In genomic region chr15:101723161-101723873, GRCh38 we compare ENCODE assay signal across 7 cellular contexts. TPM values are rescaled to one million over a fixed set of nuclear protein-coding genes. Genes with fewer than 3 reads are reported as not detected.
DNase-seq lines count a peak whose midpoint lies in the region; ATAC-seq and TF ChIP-seq lines count a peak whose summit lies in the region.

No MANE protein-coding gene starts in this region.

- no peaks in the 10 kb centered on the region for H3K9me3 ChIP-seq in neutrophil

- H3K36me3 ChIP-seq in neutrophil = no peaks in the 10 kb centered on the region

- peak overlapping the region; percentile 85 for H3K4me3 Mint-ChIP-seq in activated CD4-positive, alpha-beta T cell treated with anti-CD3 and anti-CD28 coated beads, Interleukin-2, amount 10 ng/mL, durations not matched to agents 7 days and 5 days

- TF ChIP-seq CTCF in GM12865 (IDR thresholded peaks at IDR 0.05; ENCODE audit: insufficient read depth, low read depth, low read length, missing control alignments) (no peak), epithelial cell of proximal tubule (conservative IDR thresholded peaks at IDR 0.05; ENCODE audit: low read depth, low read length) (no peak), neutrophil (IDR thresholded peaks at IDR 0.05) (no peak)

- peaks cover 19% of the 10 kb centered on the region for H3K4me1 Mint-ChIP-seq in activated CD4-positive, alpha-beta T cell treated with anti-CD3 and anti-CD28 coated beads, Interleukin-2, amount 10 ng/mL, durations not matched to agents 7 days and 5 days

- peaks cover 7% of the 10 kb centered on the region for H3K9me3 Mint-ChIP-seq in activated CD4-positive, alpha-beta T cell treated with anti-CD3 and anti-CD28 coated beads, Interleukin-2, amount 10 ng/mL, durations not matched to agents 7 days and 5 days

- H3K27me3 ChIP-seq in neutrophil = peaks cover 14% of the 10 kb centered on the region

- H3K27ac ChIP-seq in neutrophil = peak overlapping the region; percentile 83

- peaks cover 13 to 16% of the 10 kb centered on the region in 2 experiments for H3K4me1 ChIP-seq in neutrophil (ENCODE audit: control insufficient read depth in 1 of 2, insufficient read depth in 1 of 2, low read depth in 1 of 2, low read length in 1 of 2)

- CTCF ChIA-PET in activated CD4-positive, alpha-beta T cell treated with anti-CD3 and anti-CD28 coated beads, Interleukin-2, amount 10 ng/mL, durations not matched to agents 7 days and 5 days (lab: Charles Lee) = interaction anchor here (0.9 to 1.9 kb wide), 4 partner anchors 10 to 25 kb away, joined by 3 to 9 read pairs (median 6); no protein-coding TSS in a partner anchor

- POLR2A ChIA-PET in activated CD4-positive, alpha-beta T cell treated with anti-CD3 and anti-CD28 coated beads, Interleukin-2, amount 10 ng/mL, durations not matched to agents 7 days and 5 days (lab: Charles Lee) = interaction anchor here (0.8 kb wide), 1 partner anchor 71 kb away, joined by 3 read pairs; the partner anchor contains the start of gene TM2D3

- peak; percentile 42 for ATAC-seq in GM21786 (IDR thresholded peaks at IDR 0.05; ENCODE audit: unreplicated experiment)
- ATAC-seq in HG03025 (IDR thresholded peaks at IDR 0.05; ENCODE audit: low FRiP score, unreplicated experiment) = no peak

- H3K27me3 Mint-ChIP-seq in activated CD4-positive, alpha-beta T cell treated with anti-CD3 and anti-CD28 coated beads, Interleukin-2, amount 10 ng/mL, durations not matched to agents 7 days and 5 days = no peaks in the 10 kb centered on the region

- DNase-seq in GM12865 (ENCODE audit: low read depth) = peak; percentile 83
- peak; percentile 41 to 46 for DNase-seq in Kasumi-1 (lab: John Stamatoyannopoulos, UW)
- peak; percentile 54 for DNase-seq in activated CD4-positive, alpha-beta T cell treated with anti-CD3 and anti-CD28 coated beads, Interleukin-2, amount 10 ng/mL, durations not matched to agents 7 days and 5 days
- no peak for DNase-seq in epithelial cell of proximal tubule (ENCODE audit: low read depth)

- peak overlapping the region; percentile 93 for H3K27ac Mint-ChIP-seq in activated CD4-positive, alpha-beta T cell treated with anti-CD3 and anti-CD28 coated beads, Interleukin-2, amount 10 ng/mL, durations not matched to agents 7 days and 5 days

- peak overlapping the region; percentile 79 for H3K4me3 ChIP-seq in GM12865 (ENCODE audit: low read depth, low read length)
- H3K4me3 ChIP-seq in epithelial cell of proximal tubule (ENCODE audit: low read depth, low read length) = peak overlapping the region; percentile 75
- H3K4me3 ChIP-seq in neutrophil (ENCODE audit: low read depth in 1 of 2, low read length in 1 of 2) = peak overlapping the region; percentile 70 to 92

- peaks cover 36% of the 10 kb centered on the region for H3K36me3 Mint-ChIP-seq in activated CD4-positive, alpha-beta T cell treated with anti-CD3 and anti-CD28 coated beads, Interleukin-2, amount 10 ng/mL, durations not matched to agents 7 days and 5 days (ENCODE audit: low read depth)

RNA-seq across cellular contexts. Expression of gene TARS3, which starts 1.0 kb away (rescaled TPM):
- 10 to 100 TPM; 11.8 to 14.3 TPM for total RNA-seq in activated CD4-positive, alpha-beta T cell treated with anti-CD3 and anti-CD28 coated beads, Interleukin-2, amount 10 ng/mL, durations not matched to agents 7 days and 5 days
- total RNA-seq in epithelial cell of proximal tubule = 9.5 and 9.9 TPM in 2 replicates
